Comparison of ENCODE assay signal across 18 cellular contexts in the genomic region with DNA sequence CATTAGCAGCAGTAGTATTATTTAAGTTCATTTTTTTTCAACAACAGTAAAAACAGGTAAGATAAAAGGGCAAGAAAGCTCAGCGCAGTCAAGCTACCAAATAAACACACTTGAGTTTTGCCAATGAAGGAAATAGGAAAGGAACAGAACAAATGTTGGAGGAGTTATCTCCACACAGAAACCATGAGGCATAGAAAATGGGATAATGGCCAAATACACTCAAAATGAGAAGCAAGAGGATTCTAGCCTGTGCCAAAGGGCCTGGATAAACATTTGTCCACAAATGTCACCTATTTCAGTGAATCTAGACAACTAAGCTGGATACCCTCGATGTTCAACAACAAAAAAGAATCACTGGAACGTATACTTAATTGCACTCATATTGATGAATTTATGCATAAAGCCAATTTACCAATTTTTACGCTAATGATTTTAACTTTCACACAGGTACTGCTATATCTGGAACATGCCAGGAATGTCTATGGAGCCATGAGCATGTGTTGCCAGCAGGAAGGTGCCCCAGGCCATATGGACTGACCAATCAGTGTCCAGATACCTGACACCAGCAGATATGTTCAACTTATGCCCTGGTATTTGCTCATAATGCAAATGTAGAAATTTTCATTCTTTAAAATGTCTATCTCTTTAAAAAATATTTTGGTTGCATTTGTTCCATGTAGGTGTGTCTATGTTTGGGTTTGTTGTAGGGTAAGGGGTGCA. TPM values are rescaled to one million over a fixed set of nuclear protein-coding genes. Genes with fewer than 3 reads are reported as not detected.
DNase-seq lines count a peak whose midpoint lies in the region; ATAC-seq and TF ChIP-seq lines count a peak whose summit lies in the region.
"Had no signal": no experiment of that assay in that cellular context is flagged by ENCODE, and none has a peak within 500 bp of the region (broad histone marks: within the 10 kb centered on the region; RNA-seq: fewer than 3 reads in every experiment).

No MANE protein-coding gene starts in this region.

- H3K4me1 ChIP-seq in left ventricle myocardium inferior (no peaks in the 10 kb centered on the region), ovary (ENCODE audit: insufficient read depth) (no peaks in the 10 kb centered on the region), upper lobe of right lung (peaks cover 4% of the 10 kb centered on the region)

- H3K27me3 ChIP-seq in left ventricle myocardium inferior (ENCODE audit: low read depth) (no peaks in the 10 kb centered on the region), ovary (no peaks in the 10 kb centered on the region), upper lobe of right lung (no peaks in the 10 kb centered on the region)

- TF ChIP-seq CTCF in left ventricle myocardium inferior (IDR thresholded peaks at IDR 0.05; ENCODE audit: borderline replicate concordance), result no peak
- no peak for TF ChIP-seq CTCF in ovary (IDR thresholded peaks at IDR 0.05)
- TF ChIP-seq CTCF in upper lobe of right lung (IDR thresholded peaks at IDR 0.05), result no peak

- DNase-seq in Daoy (ENCODE audit: low read depth) (peak; percentile 6), NCI-H69 (lab: John Stamatoyannopoulos, UW) (peak; percentile 4), cerebellar nuclear complex (lab: John Stamatoyannopoulos, UW) (peak; percentile 16 to 77), left ventricle myocardium inferior (no peak), ovary (no peak), amniotic stem cell (lab: John Stamatoyannopoulos, UW) (no peak), upper lobe of right lung (no peak)
- DNase-seq in activated naive CD4-positive, alpha-beta T cell treated with anti-CD3 and anti-CD28 coated beads, Interleukin-2, amount 50 U/mL, for 16 hours, result no peak
- DNase-seq: ACHN, COR-L47, H7, KG1, NCI-H1092, NCI-H2081 treated with DMSO at 0.1 percent for 48 hours, NCI-H2227 treated with DMSO at 0.1 percent for 48 hours had no signal

- H3K27ac ChIP-seq in left ventricle myocardium inferior (replicated peaks), result peak overlapping the region; percentile 72
- H3K27ac ChIP-seq in ovary, result no peak overlapping the region
- no peak overlapping the region for H3K27ac ChIP-seq in upper lobe of right lung
- H3K27ac ChIP-seq: PC-9, SK-N-MC had no signal

- intact Hi-C loops in left ventricle myocardium inferior (cut with micrococcal nuclease) (no loop called here), ovary (cut with DNase I) (no loop called here), upper lobe of right lung (cut with DNase I) (no loop called here)

- ATAC-seq in upper lobe of right lung, result no peak
- ATAC-seq: HepG2 had no signal

- no peak for TF ChIP-seq EP300 in ovary (IDR thresholded peaks at IDR 0.05)

- TF ChIP-seq POLR2A in ovary (IDR thresholded peaks at IDR 0.05), result no peak

- H3K9me3 ChIP-seq in left ventricle myocardium inferior (replicated peaks), result no peaks in the 10 kb centered on the region
- no peaks in the 10 kb centered on the region for H3K9me3 ChIP-seq in ovary
- no peaks in the 10 kb centered on the region for H3K9me3 ChIP-seq in upper lobe of right lung

- no peak overlapping the region for H3K4me3 ChIP-seq in left ventricle myocardium inferior
- H3K4me3 ChIP-seq in ovary, result no peak overlapping the region
- H3K4me3 ChIP-seq in upper lobe of right lung, result no peak overlapping the region
- H3K4me3 ChIP-seq: PC-9, SK-N-MC had no signal

- no peaks in the 10 kb centered on the region for H3K36me3 ChIP-seq in left ventricle myocardium inferior
- no peaks in the 10 kb centered on the region for H3K36me3 ChIP-seq in ovary
- no peaks in the 10 kb centered on the region for H3K36me3 ChIP-seq in upper lobe of right lung

- WGBS in ovary, 3 donors, result 88 to 92% (median 91%) methylated on average over 4 of the region's 4 CpGs

RNA-seq across cellular contexts. Expression of gene ST8SIA1, which starts 21.1 kb away (rescaled TPM):
- total RNA-seq in Daoy (2014; rRNA removed; shearing (Covaris generic)), result not detected in 2 replicates
- total RNA-seq in left ventricle myocardium inferior (2.1 TPM), ovary (1 to 10 TPM in 6 of 7 donors, under 1 TPM in 1; 0.69 to 4.8 (median 4.1) TPM), upper lobe of right lung (8.5 TPM)
- polyA plus RNA-seq in ovary, result 10 to 100 TPM in 1 of 2 donors, 1 to 10 TPM in 1; 2.0 to 18.1 TPM
- total RNA-seq: HepG2 had no signal
- polyA plus RNA-seq: HepG2 had no signal

Comparison
In these comparisons a context has a peak if more than half of its experiments do, and no peak if none do; other contexts are left out.
1. DNase-seq: peak in Daoy (single experiment), NCI-H69 (single experiment) and cerebellar nuclear complex (2 of 2); none in left ventricle myocardium inferior (single experiment), ovary (0 of 5), activated naive CD4-positive, alpha-beta T cell treated with anti-CD3 and anti-CD28 coated beads, Interleukin-2, amount 50 U/mL, for 16 hours (single experiment), amniotic stem cell (single experiment) and upper lobe of right lung (single experiment).